ENCODE assay signal across 1 cellular context in the genomic region with DNA sequence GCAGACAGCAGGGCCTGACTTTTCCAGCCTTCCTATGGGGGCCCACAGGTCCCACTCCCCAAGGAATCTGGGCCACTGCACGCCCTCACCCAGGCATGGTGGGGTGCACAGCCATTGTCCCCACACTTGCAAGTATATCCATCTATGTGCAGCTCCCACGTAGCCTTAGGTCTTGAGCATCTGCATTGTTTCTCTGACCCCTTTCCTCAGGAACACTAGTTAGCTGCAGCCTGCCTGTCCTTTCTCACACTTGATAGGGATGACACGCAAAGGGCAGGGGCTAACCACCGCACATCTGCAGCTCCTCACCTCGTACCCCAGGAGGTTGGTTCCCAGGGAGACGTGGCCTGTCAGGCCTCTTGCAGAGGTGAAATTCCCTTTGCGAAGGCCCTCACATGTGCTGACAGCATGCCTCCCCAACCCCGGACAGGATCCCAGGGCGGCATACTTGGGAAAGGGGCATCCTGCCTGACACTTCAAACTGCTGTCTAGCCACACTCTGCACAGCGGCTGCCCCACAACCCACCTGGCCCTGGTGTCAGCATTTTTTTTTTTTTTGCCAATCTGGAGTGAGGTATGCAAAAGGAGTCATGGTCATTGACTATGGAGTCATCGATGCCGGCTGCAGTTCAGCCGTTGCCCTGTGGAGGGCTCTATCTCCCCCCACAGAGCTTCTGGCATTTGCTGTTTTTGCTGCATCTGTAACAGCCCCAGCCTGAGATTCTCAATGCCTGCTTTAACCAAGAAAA.
A peak's percentile ranks its signal among the peaks of the same experiment; 100 is the strongest.
TF ChIP-seq lines count a peak whose summit lies in the region.

No MANE protein-coding gene starts in this region.

TF ChIP-seq in HepG2, 621 proteins besides CTCF, POLR2A, EP300 and RAD21 (continued from another document and continues in another):
- TF ChIP-seq, protein P1, sequence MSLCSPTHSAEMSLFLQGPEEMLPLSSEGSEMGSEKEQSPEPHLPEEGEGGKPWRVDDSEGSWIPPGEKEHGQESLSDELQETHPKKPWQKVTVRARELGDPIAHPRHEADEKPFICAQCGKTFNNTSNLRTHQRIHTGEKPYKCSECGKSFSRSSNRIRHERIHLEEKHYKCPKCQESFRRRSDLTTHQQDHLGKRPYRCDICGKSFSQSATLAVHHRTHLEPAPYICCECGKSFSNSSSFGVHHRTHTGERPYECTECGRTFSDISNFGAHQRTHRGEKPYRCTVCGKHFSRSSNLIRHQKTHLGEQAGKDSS (CRISPR knock-in tag; IDR thresholded peaks at IDR 0.05; ENCODE audit: borderline replicate concordance, low read depth), result peak; percentile 50; the same call in 1 of the 2 replicates
- TF ChIP-seq ZNF629 (CRISPR knock-in tag; conservative IDR thresholded peaks at IDR 0.05), result no peak
- TF ChIP-seq ZNF670 (CRISPR knock-in tag; IDR thresholded peaks at IDR 0.05; ENCODE audit: borderline replicate concordance), result no peak
- TF ChIP-seq TARDBP (CRISPR knock-in tag; IDR thresholded peaks at IDR 0.05), result peak; percentile 4; the same call in 1 of the 2 replicates
- no peak for TF ChIP-seq SP5 (CRISPR knock-in tag; IDR thresholded peaks at IDR 0.05; ENCODE audit: borderline replicate concordance, low read depth)
- TF ChIP-seq, protein P2, sequence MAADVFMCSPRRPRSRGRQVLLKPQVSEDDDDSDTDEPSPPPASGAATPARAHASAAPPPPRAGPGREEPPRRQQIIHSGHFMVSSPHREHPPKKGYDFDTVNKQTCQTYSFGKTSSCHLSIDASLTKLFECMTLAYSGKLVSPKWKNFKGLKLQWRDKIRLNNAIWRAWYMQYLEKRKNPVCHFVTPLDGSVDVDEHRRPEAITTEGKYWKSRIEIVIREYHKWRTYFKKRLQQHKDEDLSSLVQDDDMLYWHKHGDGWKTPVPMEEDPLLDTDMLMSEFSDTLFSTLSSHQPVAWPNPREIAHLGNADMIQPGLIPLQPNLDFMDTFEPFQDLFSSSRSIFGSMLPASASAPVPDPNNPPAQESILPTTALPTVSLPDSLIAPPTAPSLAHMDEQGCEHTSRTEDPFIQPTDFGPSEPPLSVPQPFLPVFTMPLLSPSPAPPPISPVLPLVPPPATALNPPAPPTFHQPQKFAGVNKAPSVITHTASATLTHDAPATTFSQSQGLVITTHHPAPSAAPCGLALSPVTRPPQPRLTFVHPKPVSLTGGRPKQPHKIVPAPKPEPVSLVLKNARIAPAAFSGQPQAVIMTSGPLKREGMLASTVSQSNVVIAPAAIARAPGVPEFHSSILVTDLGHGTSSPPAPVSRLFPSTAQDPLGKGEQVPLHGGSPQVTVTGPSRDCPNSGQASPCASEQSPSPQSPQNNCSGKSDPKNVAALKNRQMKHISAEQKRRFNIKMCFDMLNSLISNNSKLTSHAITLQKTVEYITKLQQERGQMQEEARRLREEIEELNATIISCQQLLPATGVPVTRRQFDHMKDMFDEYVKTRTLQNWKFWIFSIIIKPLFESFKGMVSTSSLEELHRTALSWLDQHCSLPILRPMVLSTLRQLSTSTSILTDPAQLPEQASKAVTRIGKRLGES (CRISPR knock-in tag; IDR thresholded peaks at IDR 0.05; ENCODE audit: borderline replicate concordance), result no peak
- TF ChIP-seq LCORL (IDR thresholded peaks at IDR 0.05), result no peak
- TF ChIP-seq LCORL (CRISPR knock-in tag; IDR thresholded peaks at IDR 0.05), result no peak
- peak; percentile 63; the same call in 1 of the 2 replicates for TF ChIP-seq POLR2G (IDR thresholded peaks at IDR 0.05; ENCODE audit: low read depth, low read length)
- TF ChIP-seq POLR2AphosphoS5 (IDR thresholded peaks at IDR 0.05; ENCODE audit: low read depth, low read length), result peak; percentile 29
- TF ChIP-seq KLF16 (CRISPR knock-in tag; IDR thresholded peaks at IDR 0.05), result no peak
- peak; percentile 37; the same call in 1 of the 2 replicates for TF ChIP-seq REPIN1 (CRISPR knock-in tag; IDR thresholded peaks at IDR 0.05; ENCODE audit: borderline replicate concordance, low read depth)
- TF ChIP-seq ZNF780A (CRISPR knock-in tag; IDR thresholded peaks at IDR 0.05), result no peak
- 0 out of 2 replicates have a peak, but pooled peaks have one; percentile 49 for TF ChIP-seq ZNF788 (CRISPR knock-in tag; IDR thresholded peaks at IDR 0.05; ENCODE audit: borderline replicate concordance)
- TF ChIP-seq, protein P3, sequence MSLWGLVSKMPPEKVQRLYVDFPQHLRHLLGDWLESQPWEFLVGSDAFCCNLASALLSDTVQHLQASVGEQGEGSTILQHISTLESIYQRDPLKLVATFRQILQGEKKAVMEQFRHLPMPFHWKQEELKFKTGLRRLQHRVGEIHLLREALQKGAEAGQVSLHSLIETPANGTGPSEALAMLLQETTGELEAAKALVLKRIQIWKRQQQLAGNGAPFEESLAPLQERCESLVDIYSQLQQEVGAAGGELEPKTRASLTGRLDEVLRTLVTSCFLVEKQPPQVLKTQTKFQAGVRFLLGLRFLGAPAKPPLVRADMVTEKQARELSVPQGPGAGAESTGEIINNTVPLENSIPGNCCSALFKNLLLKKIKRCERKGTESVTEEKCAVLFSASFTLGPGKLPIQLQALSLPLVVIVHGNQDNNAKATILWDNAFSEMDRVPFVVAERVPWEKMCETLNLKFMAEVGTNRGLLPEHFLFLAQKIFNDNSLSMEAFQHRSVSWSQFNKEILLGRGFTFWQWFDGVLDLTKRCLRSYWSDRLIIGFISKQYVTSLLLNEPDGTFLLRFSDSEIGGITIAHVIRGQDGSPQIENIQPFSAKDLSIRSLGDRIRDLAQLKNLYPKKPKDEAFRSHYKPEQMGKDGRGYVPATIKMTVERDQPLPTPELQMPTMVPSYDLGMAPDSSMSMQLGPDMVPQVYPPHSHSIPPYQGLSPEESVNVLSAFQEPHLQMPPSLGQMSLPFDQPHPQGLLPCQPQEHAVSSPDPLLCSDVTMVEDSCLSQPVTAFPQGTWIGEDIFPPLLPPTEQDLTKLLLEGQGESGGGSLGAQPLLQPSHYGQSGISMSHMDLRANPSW (CRISPR knock-in tag; IDR thresholded peaks at IDR 0.05; ENCODE audit: borderline replicate concordance), result no peak
- TF ChIP-seq ZNF768 (CRISPR knock-in tag; IDR thresholded peaks at IDR 0.05), result no peak
- no peak for TF ChIP-seq MZF1 (CRISPR knock-in tag; IDR thresholded peaks at IDR 0.05; ENCODE audit: borderline replicate concordance)
- no peak for TF ChIP-seq HNRNPL (IDR thresholded peaks at IDR 0.05; ENCODE audit: low read depth, low read length)
- TF ChIP-seq, protein P4, sequence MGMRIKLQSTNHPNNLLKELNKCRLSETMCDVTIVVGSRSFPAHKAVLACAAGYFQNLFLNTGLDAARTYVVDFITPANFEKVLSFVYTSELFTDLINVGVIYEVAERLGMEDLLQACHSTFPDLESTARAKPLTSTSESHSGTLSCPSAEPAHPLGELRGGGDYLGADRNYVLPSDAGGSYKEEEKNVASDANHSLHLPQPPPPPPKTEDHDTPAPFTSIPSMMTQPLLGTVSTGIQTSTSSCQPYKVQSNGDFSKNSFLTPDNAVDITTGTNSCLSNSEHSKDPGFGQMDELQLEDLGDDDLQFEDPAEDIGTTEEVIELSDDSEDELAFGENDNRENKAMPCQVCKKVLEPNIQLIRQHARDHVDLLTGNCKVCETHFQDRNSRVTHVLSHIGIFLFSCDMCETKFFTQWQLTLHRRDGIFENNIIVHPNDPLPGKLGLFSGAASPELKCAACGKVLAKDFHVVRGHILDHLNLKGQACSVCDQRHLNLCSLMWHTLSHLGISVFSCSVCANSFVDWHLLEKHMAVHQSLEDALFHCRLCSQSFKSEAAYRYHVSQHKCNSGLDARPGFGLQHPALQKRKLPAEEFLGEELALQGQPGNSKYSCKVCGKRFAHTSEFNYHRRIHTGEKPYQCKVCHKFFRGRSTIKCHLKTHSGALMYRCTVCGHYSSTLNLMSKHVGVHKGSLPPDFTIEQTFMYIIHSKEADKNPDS (CRISPR knock-in tag; IDR thresholded peaks at IDR 0.05), result no peak
- no peak for TF ChIP-seq CHCHD3 (CRISPR knock-in tag; IDR thresholded peaks at IDR 0.05)
- peak; percentile 1 to 48; a peak in 2 of 4 replicates for TF ChIP-seq MAFK (conservative IDR thresholded peaks at IDR 0.05 in 1 of 2, IDR thresholded peaks at IDR 0.05 in 1 of 2; ENCODE audit: low read length in 2 of 2)
- TF ChIP-seq ESRRA (CRISPR knock-in tag; IDR thresholded peaks at IDR 0.05; ENCODE audit: low read depth), result no peak
- 0 out of 2 replicates have a peak, but pooled peaks have one; percentile 17 for TF ChIP-seq MEIS1 (CRISPR knock-in tag; IDR thresholded peaks at IDR 0.05; ENCODE audit: borderline replicate concordance)
- no peak for TF ChIP-seq FOXC1 (CRISPR knock-in tag; IDR thresholded peaks at IDR 0.05; ENCODE audit: borderline replicate concordance)
- TF ChIP-seq, protein P5, sequence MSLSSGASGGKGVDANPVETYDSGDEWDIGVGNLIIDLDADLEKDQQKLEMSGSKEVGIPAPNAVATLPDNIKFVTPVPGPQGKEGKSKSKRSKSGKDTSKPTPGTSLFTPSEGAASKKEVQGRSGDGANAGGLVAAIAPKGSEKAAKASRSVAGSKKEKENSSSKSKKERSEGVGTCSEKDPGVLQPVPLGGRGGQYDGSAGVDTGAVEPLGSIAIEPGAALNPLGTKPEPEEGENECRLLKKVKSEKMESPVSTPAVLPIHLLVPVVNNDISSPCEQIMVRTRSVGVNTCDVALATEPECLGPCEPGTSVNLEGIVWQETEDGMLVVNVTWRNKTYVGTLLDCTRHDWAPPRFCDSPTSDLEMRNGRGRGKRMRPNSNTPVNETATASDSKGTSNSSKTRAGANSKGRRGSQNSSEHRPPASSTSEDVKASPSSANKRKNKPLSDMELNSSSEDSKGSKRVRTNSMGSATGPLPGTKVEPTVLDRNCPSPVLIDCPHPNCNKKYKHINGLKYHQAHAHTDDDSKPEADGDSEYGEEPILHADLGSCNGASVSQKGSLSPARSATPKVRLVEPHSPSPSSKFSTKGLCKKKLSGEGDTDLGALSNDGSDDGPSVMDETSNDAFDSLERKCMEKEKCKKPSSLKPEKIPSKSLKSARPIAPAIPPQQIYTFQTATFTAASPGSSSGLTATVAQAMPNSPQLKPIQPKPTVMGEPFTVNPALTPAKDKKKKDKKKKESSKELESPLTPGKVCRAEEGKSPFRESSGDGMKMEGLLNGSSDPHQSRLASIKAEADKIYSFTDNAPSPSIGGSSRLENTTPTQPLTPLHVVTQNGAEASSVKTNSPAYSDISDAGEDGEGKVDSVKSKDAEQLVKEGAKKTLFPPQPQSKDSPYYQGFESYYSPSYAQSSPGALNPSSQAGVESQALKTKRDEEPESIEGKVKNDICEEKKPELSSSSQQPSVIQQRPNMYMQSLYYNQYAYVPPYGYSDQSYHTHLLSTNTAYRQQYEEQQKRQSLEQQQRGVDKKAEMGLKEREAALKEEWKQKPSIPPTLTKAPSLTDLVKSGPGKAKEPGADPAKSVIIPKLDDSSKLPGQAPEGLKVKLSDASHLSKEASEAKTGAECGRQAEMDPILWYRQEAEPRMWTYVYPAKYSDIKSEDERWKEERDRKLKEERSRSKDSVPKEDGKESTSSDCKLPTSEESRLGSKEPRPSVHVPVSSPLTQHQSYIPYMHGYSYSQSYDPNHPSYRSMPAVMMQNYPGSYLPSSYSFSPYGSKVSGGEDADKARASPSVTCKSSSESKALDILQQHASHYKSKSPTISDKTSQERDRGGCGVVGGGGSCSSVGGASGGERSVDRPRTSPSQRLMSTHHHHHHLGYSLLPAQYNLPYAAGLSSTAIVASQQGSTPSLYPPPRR (CRISPR knock-in tag; IDR thresholded peaks at IDR 0.05; ENCODE audit: borderline replicate concordance), result 0 out of 2 replicates have a peak, but pooled peaks have one; percentile 4
- TF ChIP-seq, protein P6, sequence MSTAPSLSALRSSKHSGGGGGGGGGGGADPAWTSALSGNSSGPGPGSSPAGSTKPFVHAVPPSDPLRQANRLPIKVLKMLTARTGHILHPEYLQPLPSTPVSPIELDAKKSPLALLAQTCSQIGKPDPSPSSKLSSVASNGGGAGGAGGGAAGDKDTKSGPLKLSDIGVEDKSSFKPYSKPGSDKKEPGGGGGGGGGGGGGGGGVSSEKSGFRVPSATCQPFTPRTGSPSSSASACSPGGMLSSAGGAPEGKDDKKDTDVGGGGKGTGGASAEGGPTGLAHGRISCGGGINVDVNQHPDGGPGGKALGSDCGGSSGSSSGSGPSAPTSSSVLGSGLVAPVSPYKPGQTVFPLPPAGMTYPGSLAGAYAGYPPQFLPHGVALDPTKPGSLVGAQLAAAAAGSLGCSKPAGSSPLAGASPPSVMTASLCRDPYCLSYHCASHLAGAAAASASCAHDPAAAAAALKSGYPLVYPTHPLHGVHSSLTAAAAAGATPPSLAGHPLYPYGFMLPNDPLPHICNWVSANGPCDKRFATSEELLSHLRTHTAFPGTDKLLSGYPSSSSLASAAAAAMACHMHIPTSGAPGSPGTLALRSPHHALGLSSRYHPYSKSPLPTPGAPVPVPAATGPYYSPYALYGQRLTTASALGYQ (CRISPR knock-in tag; IDR thresholded peaks at IDR 0.05), result no peak
- TF ChIP-seq, protein P7, sequence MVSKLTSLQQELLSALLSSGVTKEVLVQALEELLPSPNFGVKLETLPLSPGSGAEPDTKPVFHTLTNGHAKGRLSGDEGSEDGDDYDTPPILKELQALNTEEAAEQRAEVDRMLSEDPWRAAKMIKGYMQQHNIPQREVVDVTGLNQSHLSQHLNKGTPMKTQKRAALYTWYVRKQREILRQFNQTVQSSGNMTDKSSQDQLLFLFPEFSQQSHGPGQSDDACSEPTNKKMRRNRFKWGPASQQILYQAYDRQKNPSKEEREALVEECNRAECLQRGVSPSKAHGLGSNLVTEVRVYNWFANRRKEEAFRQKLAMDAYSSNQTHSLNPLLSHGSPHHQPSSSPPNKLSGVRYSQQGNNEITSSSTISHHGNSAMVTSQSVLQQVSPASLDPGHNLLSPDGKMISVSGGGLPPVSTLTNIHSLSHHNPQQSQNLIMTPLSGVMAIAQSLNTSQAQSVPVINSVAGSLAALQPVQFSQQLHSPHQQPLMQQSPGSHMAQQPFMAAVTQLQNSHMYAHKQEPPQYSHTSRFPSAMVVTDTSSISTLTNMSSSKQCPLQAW (CRISPR knock-in tag; IDR thresholded peaks at IDR 0.05), result peak; percentile 13; the same call in 1 of the 2 replicates
- no peak for TF ChIP-seq TBP (CRISPR knock-in tag; IDR thresholded peaks at IDR 0.05)
- TF ChIP-seq MIER3 (CRISPR knock-in tag; IDR thresholded peaks at IDR 0.05; ENCODE audit: borderline replicate concordance), result no peak
- TF ChIP-seq ZNF562 (CRISPR knock-in tag; IDR thresholded peaks at IDR 0.05; ENCODE audit: borderline replicate concordance), result no peak
- TF ChIP-seq, protein P8, sequence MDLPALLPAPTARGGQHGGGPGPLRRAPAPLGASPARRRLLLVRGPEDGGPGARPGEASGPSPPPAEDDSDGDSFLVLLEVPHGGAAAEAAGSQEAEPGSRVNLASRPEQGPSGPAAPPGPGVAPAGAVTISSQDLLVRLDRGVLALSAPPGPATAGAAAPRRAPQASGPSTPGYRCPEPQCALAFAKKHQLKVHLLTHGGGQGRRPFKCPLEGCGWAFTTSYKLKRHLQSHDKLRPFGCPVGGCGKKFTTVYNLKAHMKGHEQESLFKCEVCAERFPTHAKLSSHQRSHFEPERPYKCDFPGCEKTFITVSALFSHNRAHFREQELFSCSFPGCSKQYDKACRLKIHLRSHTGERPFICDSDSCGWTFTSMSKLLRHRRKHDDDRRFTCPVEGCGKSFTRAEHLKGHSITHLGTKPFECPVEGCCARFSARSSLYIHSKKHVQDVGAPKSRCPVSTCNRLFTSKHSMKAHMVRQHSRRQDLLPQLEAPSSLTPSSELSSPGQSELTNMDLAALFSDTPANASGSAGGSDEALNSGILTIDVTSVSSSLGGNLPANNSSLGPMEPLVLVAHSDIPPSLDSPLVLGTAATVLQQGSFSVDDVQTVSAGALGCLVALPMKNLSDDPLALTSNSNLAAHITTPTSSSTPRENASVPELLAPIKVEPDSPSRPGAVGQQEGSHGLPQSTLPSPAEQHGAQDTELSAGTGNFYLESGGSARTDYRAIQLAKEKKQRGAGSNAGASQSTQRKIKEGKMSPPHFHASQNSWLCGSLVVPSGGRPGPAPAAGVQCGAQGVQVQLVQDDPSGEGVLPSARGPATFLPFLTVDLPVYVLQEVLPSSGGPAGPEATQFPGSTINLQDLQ (CRISPR knock-in tag; IDR thresholded peaks at IDR 0.05), result no peak
- TF ChIP-seq STAT5B (CRISPR knock-in tag; IDR thresholded peaks at IDR 0.05), result no peak
- TF ChIP-seq ZNF550 (CRISPR knock-in tag; IDR thresholded peaks at IDR 0.05; ENCODE audit: borderline replicate concordance), result no peak
- no peak for TF ChIP-seq CCAR2 (optimal IDR thresholded peaks at IDR 0.05; ENCODE audit: low read depth, low read length)
